Comparison of ENCODE assay signal across 8 cellular contexts in the genomic region with DNA sequence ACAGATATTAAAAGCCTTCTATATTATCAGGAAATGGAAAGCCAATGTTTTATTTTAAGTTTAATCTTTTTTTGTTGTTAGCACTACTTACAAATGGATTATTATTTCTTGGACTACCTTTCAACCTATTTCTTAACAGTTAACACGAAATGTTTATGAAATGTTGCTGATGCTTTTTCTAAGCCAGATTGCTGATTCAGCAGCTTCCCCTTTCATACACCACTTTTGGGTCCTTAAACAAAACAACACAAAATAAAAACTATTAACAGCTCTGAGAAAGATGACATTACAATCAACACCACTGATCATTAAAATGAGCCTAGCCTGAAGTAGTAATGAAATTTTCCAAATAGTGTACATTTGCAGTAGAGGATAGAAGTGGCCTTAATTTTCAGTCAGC.
"Had no signal": no experiment of that assay in that cellular context is flagged by ENCODE, and none has a peak within 500 bp of the region (broad histone marks: within the 10 kb centered on the region; RNA-seq: fewer than 3 reads in every experiment).

No MANE protein-coding gene starts in this region.

- H3K27ac Mint-ChIP-seq: H9 had no signal

- H3K4me2 ChIP-seq: KMS-11 had no signal

- H3K9me3 Mint-ChIP-seq: H9 had no signal

- FAIRE-seq: H54, HTR-8/SVneo had no signal

- H3K4me3 Mint-ChIP-seq: H9 had no signal

- H3K27ac ChIP-seq: KMS-11 had no signal

- H3K9ac ChIP-seq: KMS-11 had no signal

- DNase-seq: GOT3, H9, HCEC 1CT, Karpas-422, KBM-7 had no signal
